In genomic region chrX:150736478-150736877, GRCh38 we compare ENCODE assay signal across 13 cellular contexts. TPM values are rescaled to one million over a fixed set of nuclear protein-coding genes. Genes with fewer than 3 reads are reported as not detected.
DNase-seq lines count a peak whose midpoint lies in the region; ATAC-seq and TF ChIP-seq lines count a peak whose summit lies in the region.
"Had no signal": no experiment of that assay in that cellular context is flagged by ENCODE, and none has a peak within 500 bp of the region (broad histone marks: within the 10 kb centered on the region; RNA-seq: fewer than 3 reads in every experiment).

No MANE protein-coding gene starts in this region.

- WGBS in prostate gland, result 83% methylated on average over 9 of the region's 9 CpGs

- no peaks in the 10 kb centered on the region for H3K9me3 Mint-ChIP-seq in CD4-positive, alpha-beta T cell
- H3K9me3 Mint-ChIP-seq in T-helper 1 cell treated with Interleukin-12 subunit alpha and Interleukin-12 subunit beta and Interleukin-4 antibody, amounts not matched to agents 30 μg/mL and 1 μg/mL, for 36 hours, result no peaks in the 10 kb centered on the region

- H3K27ac ChIP-seq in CD4-positive, alpha-beta T cell (ENCODE audit: low read depth, low read length), result no peak overlapping the region
- H3K27ac ChIP-seq in prostate gland, result no peak overlapping the region
- H3K27ac ChIP-seq: neural progenitor cell had no signal

- no peaks in the 10 kb centered on the region for H3K27me3 ChIP-seq in CD4-positive, alpha-beta T cell (ENCODE audit: control insufficient read depth, insufficient read depth, low read length)
- no peaks in the 10 kb centered on the region for H3K27me3 ChIP-seq in prostate gland (replicated peaks; ENCODE audit: insufficient read depth)
- H3K27me3 ChIP-seq: neural progenitor cell had no signal

- H3K4me3 ChIP-seq in prostate gland, result no peak overlapping the region
- H3K4me3 ChIP-seq: neural progenitor cell had no signal

- H3K36me3 ChIP-seq in prostate gland, result no peaks in the 10 kb centered on the region
- H3K36me3 ChIP-seq: neural progenitor cell had no signal

- H3K4me3 Mint-ChIP-seq in CD4-positive, alpha-beta T cell, result peak overlapping the region; percentile 23
- H3K4me3 Mint-ChIP-seq in T-helper 1 cell treated with Interleukin-12 subunit alpha and Interleukin-12 subunit beta and Interleukin-4 antibody, amounts not matched to agents 30 μg/mL and 1 μg/mL, for 36 hours, result peak overlapping the region; percentile 16
- H3K4me3 Mint-ChIP-seq: neural progenitor cell had no signal

- no peak for DNase-seq in CD4-positive, alpha-beta T cell
- DNase-seq in medulla oblongata (ENCODE audit: extremely low spot score), result peak; percentile 17
- no peak for DNase-seq in globus pallidus (ENCODE audit: low spot score)
- no peak for DNase-seq in head of caudate nucleus
- no peak for DNase-seq in prostate gland (ENCODE audit: low spot score)
- no peak for DNase-seq in activated CD8-positive, alpha-beta memory T cell treated with anti-CD3 and anti-CD28 coated beads, Interleukin-2, amount 50 U/mL, for 4 hours
- DNase-seq: aorta, foreskin melanocyte, NCI-H2171 treated with DMSO at 0.1 percent for 48 hours, substantia nigra had no signal

- H3K4me1 ChIP-seq in prostate gland (replicated peaks), result no peaks in the 10 kb centered on the region
- H3K4me1 ChIP-seq: neural progenitor cell had no signal

- H3K27ac Mint-ChIP-seq in CD4-positive, alpha-beta T cell, result peak overlapping the region; percentile 67
- H3K27ac Mint-ChIP-seq in T-helper 1 cell treated with Interleukin-12 subunit alpha and Interleukin-12 subunit beta and Interleukin-4 antibody, amounts not matched to agents 30 μg/mL and 1 μg/mL, for 36 hours, result peak overlapping the region; percentile 86
- H3K27ac Mint-ChIP-seq: neural progenitor cell had no signal

- intact Hi-C loops in CD4-positive, alpha-beta T cell (cut with DNase I, micrococcal nuclease), result no loop called here
- intact Hi-C loops in head of caudate nucleus (cut with DNase I) (no loop called here), prostate gland (cut with DNase I) (no loop called here)

- H3K36me3 Mint-ChIP-seq in CD4-positive, alpha-beta T cell (ENCODE audit: low read depth), result peaks cover 95% of the 10 kb centered on the region
- H3K36me3 Mint-ChIP-seq in T-helper 1 cell treated with Interleukin-12 subunit alpha and Interleukin-12 subunit beta and Interleukin-4 antibody, amounts not matched to agents 30 μg/mL and 1 μg/mL, for 36 hours (ENCODE audit: low read depth), result peaks cover 55% of the 10 kb centered on the region

- no peak for ATAC-seq in CD4-positive, alpha-beta T cell (ENCODE audit: poor library complexity)
- ATAC-seq in GM19463 (IDR thresholded peaks at IDR 0.05; ENCODE audit: unreplicated experiment), result peak; percentile 51

- POLR2A ChIA-PET in CD4-positive, alpha-beta T cell (lab: Charles Lee), result no interaction called here

- no peaks in the 10 kb centered on the region for H3K9me3 ChIP-seq in CD4-positive, alpha-beta T cell (ENCODE audit: control insufficient read depth, low read length)
- H3K9me3 ChIP-seq in prostate gland, result no peaks in the 10 kb centered on the region

- no peaks in the 10 kb centered on the region for H3K27me3 Mint-ChIP-seq in CD4-positive, alpha-beta T cell
- H3K27me3 Mint-ChIP-seq in T-helper 1 cell treated with Interleukin-12 subunit alpha and Interleukin-12 subunit beta and Interleukin-4 antibody, amounts not matched to agents 30 μg/mL and 1 μg/mL, for 36 hours (ENCODE audit: low read depth), result no peaks in the 10 kb centered on the region

- no peak for TF ChIP-seq CTCF in CD4-positive, alpha-beta T cell (IDR thresholded peaks at IDR 0.05)
- no peak for TF ChIP-seq CTCF in prostate gland (IDR thresholded peaks at IDR 0.05)

- peaks cover 23% of the 10 kb centered on the region for H3K4me1 Mint-ChIP-seq in CD4-positive, alpha-beta T cell (ENCODE audit: low read depth)
- H3K4me1 Mint-ChIP-seq in T-helper 1 cell treated with Interleukin-12 subunit alpha and Interleukin-12 subunit beta and Interleukin-4 antibody, amounts not matched to agents 30 μg/mL and 1 μg/mL, for 36 hours (ENCODE audit: low read depth), result peaks cover 22% of the 10 kb centered on the region
- H3K4me1 Mint-ChIP-seq: neural progenitor cell had no signal

- CTCF ChIA-PET in CD4-positive, alpha-beta T cell (lab: Charles Lee), result no interaction called here

- TF ChIP-seq POLR2A in prostate gland (IDR thresholded peaks at IDR 0.05), result no peak

RNA-seq across cellular contexts. Expression of gene MTMR1, which starts 43.3 kb away (rescaled TPM):
- 10 to 100 TPM; 33.6 to 34.4 TPM for total RNA-seq in CD4-positive, alpha-beta T cell
- total RNA-seq in prostate gland, result 10 to 100 TPM; 35.0 to 37.3 TPM
